Comparison of ENCODE assay signal across 8 cellular contexts in the genomic region with DNA sequence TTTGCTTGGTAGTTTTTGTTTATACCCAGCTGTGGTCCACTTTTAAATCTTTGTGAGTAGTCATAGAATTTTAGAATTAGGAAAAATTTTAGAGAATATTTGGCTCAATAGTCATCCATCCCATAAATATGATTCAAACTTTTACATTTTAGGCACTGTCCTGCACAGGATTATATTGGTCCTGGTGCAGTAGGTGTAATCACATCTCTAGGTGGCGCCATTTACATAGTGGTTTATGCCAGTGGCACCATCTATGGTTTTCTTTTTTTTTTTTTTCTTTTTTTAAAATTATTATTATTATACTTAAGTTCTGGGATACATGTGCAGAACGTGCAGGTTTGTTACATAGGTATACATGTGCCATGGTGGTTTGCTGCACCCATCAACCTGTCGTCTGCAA.
DNase-seq lines count a peak whose midpoint lies in the region; ATAC-seq and TF ChIP-seq lines count a peak whose summit lies in the region.

No MANE protein-coding gene starts in this region.

- no peak overlapping the region for H3K4me3 Mint-ChIP-seq in activated naive CD4-positive, alpha-beta T cell treated with anti-CD3 and anti-CD28 coated beads for 36 hours

- H3K27me3 Mint-ChIP-seq in activated naive CD4-positive, alpha-beta T cell treated with anti-CD3 and anti-CD28 coated beads for 36 hours (ENCODE audit: low read depth), result no peaks in the 10 kb centered on the region

- peak; percentile 5 for DNase-seq in activated naive CD4-positive, alpha-beta T cell treated with anti-CD3 and anti-CD28 coated beads for 36 hours
- DNase-seq in activated naive CD4-positive, alpha-beta T cell treated with Interleukin-2 at 50 U/mL for 16 hours, result no peak
- peak; percentile 3 for DNase-seq in iPS DF 4.7 (ENCODE audit: extremely low read depth, low spot score)
- DNase-seq in NCI-H128 (lab: John Stamatoyannopoulos, UW; ENCODE audit: unreplicated experiment), result no peak
- no peak for DNase-seq in activated naive CD4-positive, alpha-beta T cell treated with anti-CD3 and anti-CD28 coated beads, Interleukin-2, amount 50 U/mL, for 16 hours

- no peaks in the 10 kb centered on the region for H3K36me3 Mint-ChIP-seq in activated naive CD4-positive, alpha-beta T cell treated with anti-CD3 and anti-CD28 coated beads for 36 hours (ENCODE audit: low read depth)

- intact Hi-C loops in activated naive CD4-positive, alpha-beta T cell treated with anti-CD3 and anti-CD28 coated beads for 36 hours (cut with micrococcal nuclease), result loop anchor here (2.0 to 5.0 kb wide), 2 partner anchors 350 to 966 kb away; no protein-coding TSS in a partner anchor

- H3K27ac Mint-ChIP-seq in activated naive CD4-positive, alpha-beta T cell treated with anti-CD3 and anti-CD28 coated beads for 36 hours, result no peak overlapping the region

- H3K9me3 Mint-ChIP-seq in activated naive CD4-positive, alpha-beta T cell treated with anti-CD3 and anti-CD28 coated beads for 36 hours, result no peaks in the 10 kb centered on the region

- H3K4me1 Mint-ChIP-seq in activated naive CD4-positive, alpha-beta T cell treated with anti-CD3 and anti-CD28 coated beads for 36 hours (ENCODE audit: low read depth), result no peaks in the 10 kb centered on the region

- ATAC-seq in HG03280 (IDR thresholded peaks at IDR 0.05; ENCODE audit: unreplicated experiment) (peak; percentile 80), SK-N-SH treated with all-trans-retinoic acid at 6 μM for 48 hours (peak; percentile 70; the same call in 2 of the 3 replicates), GM19328 (IDR thresholded peaks at IDR 0.05; ENCODE audit: unreplicated experiment) (no peak)

- CTCF ChIA-PET in activated naive CD4-positive, alpha-beta T cell treated with anti-CD3 and anti-CD28 coated beads for 36 hours (lab: Charles Lee), result interaction anchor here (1.0 kb wide), 1 partner anchor 349 kb away, joined by 3 read pairs; no protein-coding TSS in a partner anchor

TF ChIP-seq in SK-N-SH treated with all-trans-retinoic acid at 6 μM for 48 hours, 23 proteins besides CTCF, POLR2A, EP300 and RAD21:
- TF ChIP-seq CREB5 (CRISPR knock-in tag; IDR thresholded peaks at IDR 0.05; ENCODE audit: low read depth) (no peak), TCF4 (CRISPR knock-in tag; IDR thresholded peaks at IDR 0.05; ENCODE audit: borderline replicate concordance) (no peak), ZFP3 (CRISPR knock-in tag; IDR thresholded peaks at IDR 0.05) (no peak), ARNTL (CRISPR knock-in tag; IDR thresholded peaks at IDR 0.05; ENCODE audit: borderline replicate concordance, low read depth) (no peak), TSHZ2 (CRISPR knock-in tag; IDR thresholded peaks at IDR 0.05) (no peak)
TF ChIP-seq in SK-N-SH treated with all-trans-retinoic acid at 6 μM for 48 hours: peak in this region for 0.

Comparison
In these comparisons a context has a peak if more than half of its experiments do, and no peak if none do; other contexts are left out.
1. DNase-seq: peak in activated naive CD4-positive, alpha-beta T cell treated with anti-CD3 and anti-CD28 coated beads for 36 hours (single experiment) and iPS DF 4.7 (single experiment); none in activated naive CD4-positive, alpha-beta T cell treated with Interleukin-2 at 50 U/mL for 16 hours (single experiment), NCI-H128 (single experiment) and activated naive CD4-positive, alpha-beta T cell treated with anti-CD3 and anti-CD28 coated beads, Interleukin-2, amount 50 U/mL, for 16 hours (single experiment).